20 cellular contexts compared by ENCODE assay signal in the genomic region with DNA sequence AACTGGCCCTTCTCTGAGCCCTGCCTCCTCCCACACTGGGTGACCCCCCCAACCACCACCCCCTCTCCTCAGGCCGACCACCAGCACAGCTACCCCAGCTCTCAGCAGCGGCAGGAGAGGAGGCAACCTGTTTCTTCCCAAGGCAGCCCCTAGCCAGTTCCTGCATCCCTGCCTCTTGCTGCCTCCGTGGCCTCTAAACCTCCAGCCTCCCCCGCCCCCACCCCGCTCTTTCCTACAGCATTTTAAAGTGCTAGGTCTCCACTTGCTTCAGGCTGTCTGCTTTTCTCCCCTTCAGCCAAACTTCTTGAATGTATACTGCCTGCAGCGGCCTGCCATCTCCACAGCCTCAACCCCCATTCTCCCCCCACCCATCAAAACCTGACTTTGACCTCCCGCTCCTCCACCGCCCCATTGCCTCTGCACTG.
"Had no signal": no experiment of that assay in that cellular context is flagged by ENCODE, and none has a peak within 500 bp of the region (broad histone marks: within the 10 kb centered on the region; RNA-seq: fewer than 3 reads in every experiment).

No MANE protein-coding gene starts in this region.

- H3K27ac Mint-ChIP-seq: activated CD8-positive, alpha-beta memory T cell treated with anti-CD3 and anti-CD28 coated beads, Interleukin-2, amount 10 ng/mL, durations not matched to agents 7 days and 5 days; activated naive CD8-positive, alpha-beta T cell treated with anti-CD3 and anti-CD28 coated beads for 36 hours; stimulated activated effector memory CD8-positive, alpha-beta T cell treated with anti-CD3 and anti-CD28 coated beads, Interleukin-12 subunit alpha, Interleukin-12 subunit beta, amount 100 ng/mL, for 72 hours; T-helper 17 cell had no signal

- H3K4me1 ChIP-seq: pancreas had no signal

- H3K9me3 ChIP-seq: left ventricle myocardium inferior, pancreas, sigmoid colon had no signal

- H3K27me3 Mint-ChIP-seq: activated naive CD8-positive, alpha-beta T cell treated with anti-CD3 and anti-CD28 coated beads for 36 hours had no signal

- H3K9me3 Mint-ChIP-seq: activated naive CD8-positive, alpha-beta T cell treated with anti-CD3 and anti-CD28 coated beads for 36 hours; nephron; stimulated activated effector memory CD8-positive, alpha-beta T cell treated with anti-CD3 and anti-CD28 coated beads, Interleukin-12 subunit alpha, Interleukin-12 subunit beta, amount 100 ng/mL, for 72 hours had no signal

- H3K27me3 ChIP-seq: dorsolateral prefrontal cortex, pancreas, sigmoid colon had no signal

- H3K36me3 Mint-ChIP-seq: activated CD8-positive, alpha-beta memory T cell treated with anti-CD3 and anti-CD28 coated beads, Interleukin-2, amount 10 ng/mL, durations not matched to agents 7 days and 5 days; activated naive CD8-positive, alpha-beta T cell treated with anti-CD3 and anti-CD28 coated beads for 36 hours; stimulated activated effector memory CD8-positive, alpha-beta T cell treated with anti-CD3 and anti-CD28 coated beads, Interleukin-12 subunit alpha, Interleukin-12 subunit beta, amount 100 ng/mL, for 72 hours had no signal

- FAIRE-seq: frontal cortex, pancreas had no signal

- H3K27ac ChIP-seq: left ventricle myocardium inferior, pancreas, sigmoid colon, VCaP had no signal

- ATAC-seq: activated CD8-positive, alpha-beta memory T cell treated with anti-CD3 and anti-CD28 coated beads, Interleukin-2, amount 10 ng/mL, durations not matched to agents 7 days and 5 days; pancreas; stimulated activated effector memory CD8-positive, alpha-beta T cell treated with anti-CD3 and anti-CD28 coated beads, Interleukin-12 subunit alpha, Interleukin-12 subunit beta, amount 100 ng/mL, for 72 hours; T-helper 17 cell had no signal

- H3K4me3 Mint-ChIP-seq: activated CD8-positive, alpha-beta memory T cell treated with anti-CD3 and anti-CD28 coated beads, Interleukin-2, amount 10 ng/mL, durations not matched to agents 7 days and 5 days; activated naive CD8-positive, alpha-beta T cell treated with anti-CD3 and anti-CD28 coated beads for 36 hours; nephron; stimulated activated effector memory CD8-positive, alpha-beta T cell treated with anti-CD3 and anti-CD28 coated beads, Interleukin-12 subunit alpha, Interleukin-12 subunit beta, amount 100 ng/mL, for 72 hours; T-helper 17 cell had no signal

- DNase-seq: activated CD4-positive, alpha-beta T cell treated with anti-CD3 and anti-CD28 coated beads for 1 hour; activated CD4-positive, alpha-beta T cell treated with anti-CD3 and anti-CD28 coated beads, Interleukin-2, amount 50 U/mL, for 48 hours; activated CD8-positive, alpha-beta memory T cell treated with anti-CD3 and anti-CD28 coated beads, Interleukin-2, amount 10 ng/mL, durations not matched to agents 7 days and 5 days; activated naive CD4-positive, alpha-beta T cell; activated naive CD8-positive, alpha-beta T cell treated with anti-CD3 and anti-CD28 coated beads for 36 hours; amniotic stem cell; caudate nucleus; erythroblast; left ventricle myocardium inferior; mammary epithelial cell; midbrain; pancreas; sigmoid colon; stimulated activated CD4-positive, alpha-beta T cell treated with anti-CD3 and anti-CD28 coated beads, Interleukin-4, amount 100 ng/mL, for 24 hours; T-helper 17 cell had no signal

- H3K4me3 ChIP-seq: dorsolateral prefrontal cortex, left ventricle myocardium inferior, pancreas, sigmoid colon had no signal
